9 cellular contexts compared by ENCODE assay signal in the genomic region with DNA sequence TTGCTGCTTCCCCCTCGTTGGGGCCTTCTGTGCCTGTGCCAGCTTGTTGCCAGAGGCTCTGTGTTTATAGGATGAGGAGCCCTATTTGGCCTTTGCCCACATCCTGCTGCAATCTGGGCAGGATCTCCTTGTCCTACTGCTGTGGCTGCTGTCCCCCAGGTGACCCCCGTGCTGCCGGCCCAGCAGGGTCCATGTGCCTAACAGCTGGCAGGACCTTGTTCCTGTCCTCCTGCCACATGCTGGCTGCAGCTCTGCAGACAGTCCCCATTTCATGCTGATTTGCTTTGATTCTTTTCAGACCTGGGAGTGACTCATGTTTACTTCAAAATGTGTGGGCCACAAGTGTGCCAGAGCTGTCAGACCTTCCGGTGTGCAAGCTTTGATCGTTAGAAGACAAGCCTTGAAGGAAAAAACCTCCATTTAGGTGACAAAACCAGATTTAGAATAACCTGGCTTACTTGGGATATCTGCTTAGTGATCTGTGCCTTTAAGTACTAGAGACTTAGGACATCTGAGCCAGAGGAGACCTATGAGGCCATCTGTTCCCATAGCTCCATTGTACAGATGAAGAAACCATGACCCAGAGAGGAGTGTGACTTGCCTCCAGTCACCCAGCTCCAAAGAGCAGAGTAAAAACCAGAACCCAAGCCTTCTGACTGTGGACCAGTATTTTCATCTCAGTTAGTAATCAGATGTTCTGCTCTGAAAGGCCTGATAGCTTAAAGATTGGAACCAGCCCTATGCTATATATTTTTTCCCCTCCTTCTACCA. TPM values are rescaled to one million over a fixed set of nuclear protein-coding genes. Genes with fewer than 3 reads are reported as not detected.
DNase-seq lines count a peak whose midpoint lies in the region; ATAC-seq, FAIRE-seq and TF ChIP-seq lines count a peak whose summit lies in the region.
"Had no signal": no experiment of that assay in that cellular context is flagged by ENCODE, and none has a peak within 500 bp of the region (broad histone marks: within the 10 kb centered on the region; RNA-seq: fewer than 3 reads in every experiment).

No MANE protein-coding gene starts in this region.

- no peak for TF ChIP-seq POLR2A in prostate gland (IDR thresholded peaks at IDR 0.05)

- POLR2A ChIA-PET in activated CD4-positive, alpha-beta memory T cell treated with anti-CD3 and anti-CD28 coated beads for 36 hours (lab: Charles Lee), result interaction anchor here (1.3 to 1.4 kb wide), 2 partner anchors 9 to 11 kb away, joined by 3 to 17 read pairs; partner anchors contain the start of gene NAV2

- H3K36me3 ChIP-seq in prostate gland (no peaks in the 10 kb centered on the region), small intestine (ENCODE audit: control insufficient read depth in 2 of 2, insufficient read depth in 2 of 2, low read length in 2 of 2) (no peaks in the 10 kb centered on the region)

- H3K27me3 ChIP-seq in prostate gland (replicated peaks; ENCODE audit: insufficient read depth), result no peaks in the 10 kb centered on the region
- no peaks in the 10 kb centered on the region for H3K27me3 ChIP-seq in small intestine (ENCODE audit: control insufficient read depth in 2 of 2, insufficient read depth in 2 of 2, low read length in 2 of 2)

- no peaks in the 10 kb centered on the region for H3K27me3 Mint-ChIP-seq in activated CD4-positive, alpha-beta memory T cell treated with anti-CD3 and anti-CD28 coated beads for 36 hours

- no peak for ATAC-seq in GM19328 (IDR thresholded peaks at IDR 0.05; ENCODE audit: unreplicated experiment)
- no peak for ATAC-seq in HG03280 (IDR thresholded peaks at IDR 0.05; ENCODE audit: unreplicated experiment)

- intact Hi-C loops in activated CD4-positive, alpha-beta memory T cell treated with anti-CD3 and anti-CD28 coated beads for 36 hours (cut with micrococcal nuclease), result loop anchor here (1.0 to 5.0 kb wide), 5 partner anchors 11 to 639 kb away; partner anchors contain the start of genes HTATIP2 and NAV2
- intact Hi-C loops in prostate gland (cut with DNase I), result no loop called here

- no peaks in the 10 kb centered on the region for H3K36me3 Mint-ChIP-seq in activated CD4-positive, alpha-beta memory T cell treated with anti-CD3 and anti-CD28 coated beads for 36 hours

- no peak for TF ChIP-seq CTCF in prostate gland (IDR thresholded peaks at IDR 0.05)

- DNase-seq in Daoy (ENCODE audit: low read depth) (peak; percentile 66), epithelial cell of prostate (ENCODE audit: low read depth, low spot score) (no peak), prostate gland (ENCODE audit: low spot score) (peak; percentile 81), small intestine (no peak), SK-N-DZ (ENCODE audit: low spot score) (no peak)
- DNase-seq in activated CD4-positive, alpha-beta memory T cell treated with anti-CD3 and anti-CD28 coated beads for 36 hours, result peak; percentile 71

- no peaks in the 10 kb centered on the region for H3K9me3 Mint-ChIP-seq in activated CD4-positive, alpha-beta memory T cell treated with anti-CD3 and anti-CD28 coated beads for 36 hours

- WGBS in prostate gland, result 5% methylated on average over 5 of the region's 5 CpGs
- 10 to 22% (median 12%) methylated on average over 5 of the region's 5 CpGs for WGBS in small intestine, 3 donors

- CTCF ChIA-PET in activated CD4-positive, alpha-beta memory T cell treated with anti-CD3 and anti-CD28 coated beads for 36 hours (lab: Charles Lee), result interaction anchor here (0.7 to 3.1 kb wide), 4 partner anchors 15 to 160 kb away, joined by 3 to 15 read pairs (median 3); no protein-coding TSS in a partner anchor

- peak overlapping the region; percentile 10 for H3K27ac ChIP-seq in epithelial cell of prostate
- H3K27ac ChIP-seq in prostate gland, result peak overlapping the region; percentile 48 to 58
- H3K27ac ChIP-seq in small intestine (ENCODE audit: low read depth in 1 of 2, low read length in 1 of 2), result peak overlapping the region in 1 of 2 donors; percentile 23

- H3K4me1 ChIP-seq in prostate gland (replicated peaks) (no peaks in the 10 kb centered on the region), small intestine (ENCODE audit: control insufficient read depth in 2 of 2, insufficient read depth in 1 of 2, low read depth in 1 of 2, low read length in 1 of 2) (no peaks in the 10 kb centered on the region)

- H3K4me1 Mint-ChIP-seq in activated CD4-positive, alpha-beta memory T cell treated with anti-CD3 and anti-CD28 coated beads for 36 hours (ENCODE audit: low read depth), result peaks cover 29% of the 10 kb centered on the region

- H3K9me3 ChIP-seq in prostate gland (no peaks in the 10 kb centered on the region), small intestine (ENCODE audit: control insufficient read depth, low read depth) (no peaks in the 10 kb centered on the region)

- H3K4me3 ChIP-seq in prostate gland, result no peak overlapping the region
- H3K4me3 ChIP-seq in small intestine (ENCODE audit: low read depth in 1 of 2, low read length in 2 of 2), result no peak overlapping the region

- H3K27ac Mint-ChIP-seq in activated CD4-positive, alpha-beta memory T cell treated with anti-CD3 and anti-CD28 coated beads for 36 hours, result peak overlapping the region; percentile 86

- FAIRE-seq in small intestine (lab: Jason Lieb, UNC), result no peak
- FAIRE-seq: GM18507 had no signal

- peak overlapping the region; percentile 18 for H3K4me3 Mint-ChIP-seq in activated CD4-positive, alpha-beta memory T cell treated with anti-CD3 and anti-CD28 coated beads for 36 hours

RNA-seq across cellular contexts. Expression of gene NAV2, which starts 11.1 kb away (rescaled TPM):
- 1.8 and 2.1 TPM in 2 replicates for total RNA-seq in Daoy (2014; rRNA removed; shearing (Covaris generic))
- total RNA-seq in activated CD4-positive, alpha-beta memory T cell treated with anti-CD3 and anti-CD28 coated beads for 36 hours, result under 1 TPM; 0.75 to 0.86 TPM
- total RNA-seq in prostate gland, result 10 to 100 TPM; 17.1 to 26.6 TPM
- polyA plus RNA-seq in small intestine, result 1 to 10 TPM; 1.6 to 6.5 (median 2.0) TPM
- polyA plus RNA-seq in SK-N-DZ (2014; cell fraction: cytosol; rRNA removed), result 2.7 and 2.8 TPM in 2 replicates
- 2.4 and 7.6 TPM in 2 replicates for polyA plus RNA-seq in SK-N-DZ (2014; cell fraction: nucleus; rRNA removed)

Comparison
In these comparisons a context has a peak if more than half of its experiments do, and no peak if none do; other contexts are left out.
1. DNase-seq: peak in Daoy (single experiment), activated CD4-positive, alpha-beta memory T cell treated with anti-CD3 and anti-CD28 coated beads for 36 hours (single experiment) and prostate gland (single experiment); none in epithelial cell of prostate (single experiment), small intestine (single experiment) and SK-N-DZ (single experiment).